8 cellular contexts compared by ENCODE assay signal in genomic region chr13:33204130-33204927, GRCh38.
A peak's percentile ranks its signal among the peaks of the same experiment; 100 is the strongest.
DNase-seq lines count a peak whose midpoint lies in the region; ATAC-seq, FAIRE-seq and TF ChIP-seq lines count a peak whose summit lies in the region.

No MANE protein-coding gene starts in this region.

- H3K4me3 ChIP-seq in ACC112 (ENCODE audit: low read depth, low read length) (peak overlapping the region; percentile 68), body of pancreas (peak overlapping the region in 1 of 2 donors; percentile 28), lower lobe of right lung (peak overlapping the region; percentile 36)

- 8 to 9% methylated on average over 12 of the region's 12 CpGs for WGBS in body of pancreas, 2 donors

- peak; percentile 30 for TF ChIP-seq POLR2A in GM19099 (IDR thresholded peaks at IDR 0.05; ENCODE audit: extremely low read depth, insufficient read length, low read depth)
- peak in 2 of 3 donors; percentile 71 to 73 for TF ChIP-seq POLR2A in body of pancreas (IDR thresholded peaks at IDR 0.05)

- H3K79me2 ChIP-seq in ACC112 (ENCODE audit: control insufficient read depth, insufficient read depth, low read length, unreplicated experiment): peaks cover 96% of the 10 kb centered on the region

- H3K9me3 ChIP-seq in body of pancreas (no peaks in the 10 kb centered on the region), lower lobe of right lung (no peaks in the 10 kb centered on the region)

- no peak for TF ChIP-seq CTCF in body of pancreas (IDR thresholded peaks at IDR 0.05)
- no peak for TF ChIP-seq CTCF in lower lobe of right lung (IDR thresholded peaks at IDR 0.05)

- no peak overlapping the region for H2AFZ ChIP-seq in ACC112 (ENCODE audit: low read length, unreplicated experiment)

- DNase-seq in body of pancreas (peak; percentile 84 to 90 (median 89)), lower lobe of right lung (no peak), urothelium cell line (ENCODE audit: low spot score) (no peak), UCSD-AML1 (lab: John Stamatoyannopoulos, UW; ENCODE audit: unreplicated experiment) (no peak), NAMALWA (ENCODE audit: low spot score) (no peak), NCI-H69 (lab: John Stamatoyannopoulos, UW) (no peak)

- intact Hi-C loops in body of pancreas (cut with DNase I): no loop called here
- intact Hi-C loops in lower lobe of right lung (cut with DNase I): no loop called here

- H3K27ac ChIP-seq in ACC112 (ENCODE audit: low read depth, low read length) (peak overlapping the region; percentile 81), body of pancreas (peak overlapping the region; percentile 79 to 88 (median 84)), lower lobe of right lung (peak overlapping the region; percentile 77)

- H3K27me3 ChIP-seq in ACC112 (ENCODE audit: insufficient read depth, low read length): no peaks in the 10 kb centered on the region
- no peaks in the 10 kb centered on the region for H3K27me3 ChIP-seq in body of pancreas
- no peaks in the 10 kb centered on the region for H3K27me3 ChIP-seq in lower lobe of right lung (ENCODE audit: low read depth)

- FAIRE-seq in urothelium cell line (lab: Jason Lieb, UNC): no peak

- H3K36me3 ChIP-seq in ACC112 (ENCODE audit: insufficient read depth, low read length): peaks cover 14% of the 10 kb centered on the region; the same call in 1 of the 2 replicates
- no peaks in the 10 kb centered on the region for H3K36me3 ChIP-seq in body of pancreas (replicated peaks in 1 of 2; ENCODE audit: insufficient read depth in 1 of 2, low read depth in 2 of 2)
- no peaks in the 10 kb centered on the region for H3K36me3 ChIP-seq in lower lobe of right lung

- ATAC-seq in body of pancreas (peak; percentile 86), lower lobe of right lung (peak in 1 of 2 donors; percentile 19)

- H3K4me1 ChIP-seq in ACC112 (ENCODE audit: control insufficient read depth, insufficient read depth, low read length, unreplicated experiment): peaks cover 54% of the 10 kb centered on the region
- H3K4me1 ChIP-seq in body of pancreas: peaks cover 77% of the 10 kb centered on the region
- peaks cover 71% of the 10 kb centered on the region for H3K4me1 ChIP-seq in lower lobe of right lung

Comparison
In these comparisons a context has a peak if more than half of its experiments do, and no peak if none do; other contexts are left out.
1. DNase-seq: peak in body of pancreas (4 of 4); none in lower lobe of right lung (single experiment), urothelium cell line (single experiment), UCSD-AML1 (single experiment), NAMALWA (single experiment) and NCI-H69 (single experiment).
2. Peak in every context shown above with its lines, with median percentiles within 50 percentile points of each other: H3K27ac ChIP-seq.